ENCODE assay signal across 14 cellular contexts in the genomic region with DNA sequence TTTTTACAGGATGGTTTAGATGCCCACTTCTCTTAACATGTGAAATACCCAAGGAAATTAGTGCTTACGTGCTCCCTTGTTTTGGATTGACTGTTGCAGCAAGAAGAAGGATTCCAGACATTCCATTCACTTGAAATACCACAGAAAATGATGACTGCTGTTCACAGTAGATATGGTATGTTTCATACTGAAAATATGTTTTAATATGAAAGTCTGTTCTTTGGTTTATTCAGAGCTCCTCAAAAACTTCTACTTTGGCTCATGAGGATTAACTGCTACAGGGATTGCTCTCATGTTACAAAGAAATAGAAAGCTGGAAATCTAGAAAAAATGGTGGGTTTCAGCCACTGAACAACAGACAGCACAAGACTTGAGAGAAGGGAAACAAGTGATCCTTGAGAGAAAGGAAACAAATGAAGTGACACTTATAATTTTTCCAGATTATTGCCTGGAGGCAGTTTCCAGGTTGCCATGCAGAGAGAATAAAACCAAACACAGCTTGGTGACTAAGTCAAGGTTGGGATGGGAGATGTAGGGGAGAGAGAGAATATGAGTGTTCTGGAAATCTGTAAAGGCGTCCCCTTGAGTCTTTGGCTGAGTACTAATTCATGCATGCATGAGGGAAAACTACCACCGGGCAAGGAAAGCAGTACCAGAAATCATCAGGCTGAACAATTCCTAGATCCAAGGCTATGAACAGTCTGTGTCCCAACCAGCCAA.
DNase-seq lines count a peak whose midpoint lies in the region; ATAC-seq and TF ChIP-seq lines count a peak whose summit lies in the region.
"Had no signal": no experiment of that assay in that cellular context is flagged by ENCODE, and none has a peak within 500 bp of the region (broad histone marks: within the 10 kb centered on the region; RNA-seq: fewer than 3 reads in every experiment).

No MANE protein-coding gene starts in this region.

- peak overlapping the region; percentile 80 for H2BK120ac ChIP-seq in IMR-90 (ENCODE audit: low read depth, low read length)

- peak overlapping the region; percentile 80 for H4K5ac ChIP-seq in IMR-90 (ENCODE audit: low read depth, low read length)

- H3K36me3 ChIP-seq in IMR-90 (ENCODE audit: control insufficient read depth, insufficient read depth, low read length) (no peaks in the 10 kb centered on the region), mesodermal cell (ENCODE audit: control insufficient read depth, insufficient read depth, low read length) (no peaks in the 10 kb centered on the region), thyroid gland (no peaks in the 10 kb centered on the region), WERI-Rb-1 (no peaks in the 10 kb centered on the region)
- H3K36me3 ChIP-seq: BLaER1, prostate gland, suprapubic skin had no signal

- H3K4ac ChIP-seq in IMR-90 (ENCODE audit: low read depth, low read length), result peak overlapping the region; percentile 64

- WGBS in IMR-90 (ENCODE audit: extremely low coverage in 2 of 2, insufficient read length in 1 of 2), 2 experiments, result no CpG with 5 or more reads among the region's 3 CpGs
- WGBS in mesodermal cell (ENCODE audit: insufficient coverage in 2 of 2), 2 experiments, result 78 to 100% methylated on average over 2 of the region's 3 CpGs
- WGBS in thyroid gland, 2 donors, result 40 to 41% methylated on average over 3 of the region's 3 CpGs

- peak overlapping the region; percentile 49 for H3K14ac ChIP-seq in IMR-90 (replicated peaks; ENCODE audit: low read depth, low read length)

- H3K4me3 ChIP-seq in IMR-90 (ENCODE audit: insufficient read depth, low read depth, low read length) (no peak overlapping the region), choroid plexus epithelial cell (ENCODE audit: low read depth, low read length) (no peak overlapping the region), mesodermal cell (ENCODE audit: extremely low read depth, insufficient read depth, low read length, poor library complexity, severe bottlenecking) (no peak overlapping the region), thyroid gland (replicated peaks in 1 of 3) (no peak overlapping the region), WERI-Rb-1 (ENCODE audit: low read depth, low read length) (no peak overlapping the region)
- H3K4me3 ChIP-seq: BLaER1, prostate gland, suprapubic skin had no signal

- dilution Hi-C loops in IMR-90 (cut with HindIII; ENCODE audit: low sequenced_read_pairs, unreplicated experiment), result no loop called here

- TF ChIP-seq POLR2A in IMR-90 (IDR thresholded peaks at IDR 0.05; ENCODE audit: low read depth, low read length), result no peak
- TF ChIP-seq POLR2A in thyroid gland (IDR thresholded peaks at IDR 0.05), result no peak

- H3K9me3 ChIP-seq in IMR-90 (ENCODE audit: control insufficient read depth, insufficient read depth, low read length) (no peaks in the 10 kb centered on the region), mesodermal cell (ENCODE audit: control insufficient read depth, low read length) (no peaks in the 10 kb centered on the region), thyroid gland (no peaks in the 10 kb centered on the region), WERI-Rb-1 (ENCODE audit: severe bottlenecking) (no peaks in the 10 kb centered on the region)
- H3K9me3 ChIP-seq: BLaER1, prostate gland, suprapubic skin had no signal

- POLR2A ChIA-PET in IMR-90 (lab: Charles Lee; ENCODE audit: unreplicated experiment), result no interaction called here

- H2AK5ac ChIP-seq in IMR-90 (ENCODE audit: low read depth, low read length), result peak overlapping the region; percentile 16

- peak overlapping the region; percentile 86 for H3K27ac ChIP-seq in IMR-90 (ENCODE audit: insufficient read depth, low read length)
- peak overlapping the region; percentile 53 for H3K27ac ChIP-seq in mesodermal cell (ENCODE audit: low read depth, low read length, severe bottlenecking)
- peak overlapping the region in 1 of 3 donors; percentile 8 for H3K27ac ChIP-seq in thyroid gland
- H3K27ac ChIP-seq in WERI-Rb-1, result no peak overlapping the region
- H3K27ac ChIP-seq: BLaER1, prostate gland, suprapubic skin had no signal

- ATAC-seq in IMR-90 (ENCODE audit: low read depth), result peak; percentile 70

- TF ChIP-seq CTCF in IMR-90 (conservative IDR thresholded peaks at IDR 0.05; ENCODE audit: low read depth, low read length), result no peak
- TF ChIP-seq CTCF in choroid plexus epithelial cell (conservative IDR thresholded peaks at IDR 0.05; ENCODE audit: low read depth, low read length), result no peak
- no peak for TF ChIP-seq CTCF in thyroid gland (IDR thresholded peaks at IDR 0.05)
- TF ChIP-seq CTCF in WERI-Rb-1 (IDR thresholded peaks at IDR 0.05; ENCODE audit: low read depth, low read length), result no peak

- H4K20me1 ChIP-seq in IMR-90 (ENCODE audit: insufficient read depth, low read length), result no peaks in the 10 kb centered on the region
- H4K20me1 ChIP-seq: BLaER1 had no signal

- no peak overlapping the region for H2AK9ac ChIP-seq in IMR-90 (replicated peaks; ENCODE audit: low read depth, low read length, poor library complexity)

- H3K4me2 ChIP-seq in IMR-90 (ENCODE audit: low read depth, low read length), result peak overlapping the region; percentile 75
- H3K4me2 ChIP-seq: BLaER1 had no signal

- DNase-seq in AG08395 (ENCODE audit: low spot score) (peak; percentile 74), IMR-90 (peak; percentile 88), choroid plexus epithelial cell (ENCODE audit: low read depth) (peak; percentile 94), thyroid gland (no peak), NCI-H128 (lab: John Stamatoyannopoulos, UW; ENCODE audit: unreplicated experiment) (no peak), WERI-Rb-1 (no peak)
- no peak for DNase-seq in activated effector memory CD4-positive, alpha-beta T cell treated with Interleukin-2 at 50 U/mL for 16 hours
- DNase-seq: activated CD4-positive, alpha-beta memory T cell treated with anti-CD3 and anti-CD28 coated beads, Interleukin-2, amount 10 ng/mL, durations not matched to agents 7 days and 5 days; activated naive CD4-positive, alpha-beta T cell treated with anti-CD3 and anti-CD28 coated beads for 36 hours; NCI-H2029 had no signal

- no peaks in the 10 kb centered on the region for H3K79me1 ChIP-seq in IMR-90 (ENCODE audit: low read depth in 1 of 2, low read length in 2 of 2)

- H3K56ac ChIP-seq in IMR-90 (ENCODE audit: extremely low read depth, insufficient read depth, low read length), result peak overlapping the region; percentile 90

- in situ Hi-C loops in IMR-90 (cut with MboI; ENCODE audit: low sequenced_read_pairs), result no loop called here

- no peak for TF ChIP-seq RAD21 in IMR-90 (IDR thresholded peaks at IDR 0.05; ENCODE audit: low read length)

- intact Hi-C loops in IMR-90 (cut with micrococcal nuclease) (loop anchor here (5.0 kb wide), 1 partner anchor 54 kb away; no protein-coding TSS in a partner anchor), thyroid gland (cut with DNase I) (no loop called here)

- peak overlapping the region; percentile 94 for H2BK5ac ChIP-seq in IMR-90 (ENCODE audit: low read depth, low read length, poor library complexity, severe bottlenecking)

- H3K4me1 ChIP-seq in IMR-90 (ENCODE audit: control insufficient read depth, insufficient read depth, low read length) (peaks cover 6% of the 10 kb centered on the region), mesodermal cell (ENCODE audit: control insufficient read depth, insufficient read depth, low read length, poor library complexity, severe bottlenecking) (peaks cover 9% of the 10 kb centered on the region), thyroid gland (peaks cover 0 to 10% of the 10 kb centered on the region in 2 donors)
- H3K4me1 ChIP-seq: BLaER1, prostate gland, suprapubic skin had no signal

- no peaks in the 10 kb centered on the region for H3K9me1 ChIP-seq in IMR-90 (ENCODE audit: insufficient read depth, low read length)

- H3K27me3 ChIP-seq in IMR-90 (ENCODE audit: control insufficient read depth, insufficient read depth, low read length), result no peaks in the 10 kb centered on the region
- no peaks in the 10 kb centered on the region for H3K27me3 ChIP-seq in thyroid gland
- no peaks in the 10 kb centered on the region for H3K27me3 ChIP-seq in WERI-Rb-1 (ENCODE audit: insufficient read depth, low read depth, severe bottlenecking)
- H3K27me3 ChIP-seq: BLaER1, suprapubic skin had no signal

- H2BK15ac ChIP-seq in IMR-90 (ENCODE audit: low read depth, low read length), result peak overlapping the region; percentile 88; the same call in 1 of the 3 replicates

- CTCF ChIA-PET in IMR-90 (lab: Yijun Ruan, JAX), result no interaction called here

- peak overlapping the region; percentile 34 for H3K23ac ChIP-seq in IMR-90 (ENCODE audit: low read depth, low read length)

- H3K9ac ChIP-seq in IMR-90 (ENCODE audit: low read depth, low read length), result peak overlapping the region; percentile 57; the same call in 1 of the 2 replicates
- H3K9ac ChIP-seq: BLaER1 had no signal

- peak overlapping the region; percentile 61 to 65 for H4K8ac ChIP-seq in IMR-90 (ENCODE audit: low read depth in 2 of 2, low read length in 2 of 2)

- BruUV-seq in IMR-90 (replicated peaks; lab: Mats Ljungman, UMichigan), result no TSS peak

- H2AFZ ChIP-seq in IMR-90 (replicated peaks; ENCODE audit: low read length, poor library complexity), result peak overlapping the region; percentile 36

- H4K91ac ChIP-seq in IMR-90 (ENCODE audit: insufficient read depth, low read depth, low read length), result peak overlapping the region; percentile 79

- peak overlapping the region; percentile 88 for H2BK20ac ChIP-seq in IMR-90 (ENCODE audit: low read depth, low read length)

- H3K18ac ChIP-seq in IMR-90 (ENCODE audit: low read depth, low read length), result peak overlapping the region; percentile 98

TF ChIP-seq in IMR-90, 13 proteins besides CTCF, POLR2A, EP300 and RAD21:
- TF ChIP-seq MAFK (IDR thresholded peaks at IDR 0.05; ENCODE audit: low read depth, low read length) (peak; percentile 41; the same call in 1 of the 2 replicates), FOS (IDR thresholded peaks at IDR 0.05; ENCODE audit: low read depth, low read length) (no peak), CHD1 (IDR thresholded peaks at IDR 0.05; ENCODE audit: low read depth, low read length) (no peak), CEBPB (IDR thresholded peaks at IDR 0.05; ENCODE audit: low read depth, low read length) (peak; percentile 86), SMC3 (IDR thresholded peaks at IDR 0.05; ENCODE audit: low read depth, low read length) (no peak)
- TF ChIP-seq, protein P1, sequence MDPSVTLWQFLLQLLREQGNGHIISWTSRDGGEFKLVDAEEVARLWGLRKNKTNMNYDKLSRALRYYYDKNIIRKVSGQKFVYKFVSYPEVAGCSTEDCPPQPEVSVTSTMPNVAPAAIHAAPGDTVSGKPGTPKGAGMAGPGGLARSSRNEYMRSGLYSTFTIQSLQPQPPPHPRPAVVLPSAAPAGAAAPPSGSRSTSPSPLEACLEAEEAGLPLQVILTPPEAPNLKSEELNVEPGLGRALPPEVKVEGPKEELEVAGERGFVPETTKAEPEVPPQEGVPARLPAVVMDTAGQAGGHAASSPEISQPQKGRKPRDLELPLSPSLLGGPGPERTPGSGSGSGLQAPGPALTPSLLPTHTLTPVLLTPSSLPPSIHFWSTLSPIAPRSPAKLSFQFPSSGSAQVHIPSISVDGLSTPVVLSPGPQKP (IDR thresholded peaks at IDR 0.05; ENCODE audit: borderline replicate concordance, low read depth, low read length), result no peak

Comparison
In these comparisons a context has a peak if more than half of its experiments do, and no peak if none do; other contexts are left out.
1. DNase-seq: peak in AG08395 (single experiment), IMR-90 (single experiment) and choroid plexus epithelial cell (single experiment); none in thyroid gland (0 of 2), NCI-H128 (single experiment), activated effector memory CD4-positive, alpha-beta T cell treated with Interleukin-2 at 50 U/mL for 16 hours (single experiment) and WERI-Rb-1 (single experiment).